Comparison of ENCODE assay signal across 18 cellular contexts in genomic region chr22:47626428-47627390, GRCh38.
DNase-seq lines count a peak whose midpoint lies in the region; ATAC-seq and TF ChIP-seq lines count a peak whose summit lies in the region.
"Had no signal": no experiment of that assay in that cellular context is flagged by ENCODE, and none has a peak within 500 bp of the region (broad histone marks: within the 10 kb centered on the region; RNA-seq: fewer than 3 reads in every experiment).

No MANE protein-coding gene starts in this region.

- intact Hi-C loops in activated CD8-positive, alpha-beta T cell treated with anti-CD3 and anti-CD28 coated beads for 36 hours (cut with micrococcal nuclease): no loop called here
- intact Hi-C loops in upper lobe of right lung (cut with DNase I): no loop called here

- H3K27me3 Mint-ChIP-seq in activated CD8-positive, alpha-beta T cell treated with anti-CD3 and anti-CD28 coated beads, Interleukin-2, amount 10 ng/mL, durations not matched to agents 7 days and 5 days (ENCODE audit: low read depth): no peaks in the 10 kb centered on the region
- peaks cover 4% of the 10 kb centered on the region for H3K27me3 Mint-ChIP-seq in activated CD8-positive, alpha-beta T cell treated with anti-CD3 and anti-CD28 coated beads for 36 hours

- no peaks in the 10 kb centered on the region for H3K36me3 Mint-ChIP-seq in activated CD8-positive, alpha-beta T cell treated with anti-CD3 and anti-CD28 coated beads, Interleukin-2, amount 10 ng/mL, durations not matched to agents 7 days and 5 days (ENCODE audit: low read depth)
- H3K36me3 Mint-ChIP-seq in activated CD8-positive, alpha-beta T cell treated with anti-CD3 and anti-CD28 coated beads for 36 hours (ENCODE audit: low read depth): no peaks in the 10 kb centered on the region
- H3K36me3 Mint-ChIP-seq: CD4-positive, alpha-beta memory T cell had no signal

- H3K27ac Mint-ChIP-seq in activated CD8-positive, alpha-beta T cell treated with anti-CD3 and anti-CD28 coated beads, Interleukin-2, amount 10 ng/mL, durations not matched to agents 7 days and 5 days: no peak overlapping the region
- no peak overlapping the region for H3K27ac Mint-ChIP-seq in activated CD8-positive, alpha-beta T cell treated with anti-CD3 and anti-CD28 coated beads for 36 hours
- H3K27ac Mint-ChIP-seq: CD4-positive, alpha-beta memory T cell had no signal

- POLR2A ChIA-PET in activated CD8-positive, alpha-beta T cell treated with anti-CD3 and anti-CD28 coated beads, Interleukin-2, amount 10 ng/mL, durations not matched to agents 7 days and 5 days (lab: Charles Lee): no interaction called here
- POLR2A ChIA-PET in activated CD8-positive, alpha-beta T cell treated with anti-CD3 and anti-CD28 coated beads for 36 hours (lab: Charles Lee): no interaction called here

- no peak for ATAC-seq in activated CD8-positive, alpha-beta T cell treated with anti-CD3 and anti-CD28 coated beads, Interleukin-2, amount 10 ng/mL, durations not matched to agents 7 days and 5 days
- no peak for ATAC-seq in activated CD8-positive, alpha-beta T cell treated with anti-CD3 and anti-CD28 coated beads for 36 hours
- no peak for ATAC-seq in upper lobe of right lung
- ATAC-seq in HG03520 (IDR thresholded peaks at IDR 0.05; ENCODE audit: unreplicated experiment): no peak
- ATAC-seq in HG02623 (IDR thresholded peaks at IDR 0.05; ENCODE audit: unreplicated experiment): no peak
- ATAC-seq: right cardiac atrium, Right ventricle myocardium inferior had no signal

- no peaks in the 10 kb centered on the region for H3K4me1 Mint-ChIP-seq in activated CD8-positive, alpha-beta T cell treated with anti-CD3 and anti-CD28 coated beads, Interleukin-2, amount 10 ng/mL, durations not matched to agents 7 days and 5 days (ENCODE audit: low read depth)
- no peaks in the 10 kb centered on the region for H3K4me1 Mint-ChIP-seq in activated CD8-positive, alpha-beta T cell treated with anti-CD3 and anti-CD28 coated beads for 36 hours (ENCODE audit: low read depth)
- H3K4me1 Mint-ChIP-seq: CD4-positive, alpha-beta memory T cell had no signal

- H3K36me3 ChIP-seq in upper lobe of right lung: no peaks in the 10 kb centered on the region
- H3K36me3 ChIP-seq: stomach had no signal

- TF ChIP-seq CTCF in activated CD8-positive, alpha-beta T cell treated with anti-CD3 and anti-CD28 coated beads for 36 hours (IDR thresholded peaks at IDR 0.05): no peak
- TF ChIP-seq CTCF in coronary artery (IDR thresholded peaks at IDR 0.05) (no peak), upper lobe of right lung (IDR thresholded peaks at IDR 0.05) (no peak)

- H3K4me3 ChIP-seq in coronary artery: no peak overlapping the region
- H3K4me3 ChIP-seq in upper lobe of right lung: no peak overlapping the region
- H3K4me3 ChIP-seq: stomach had no signal

- H3K27me3 ChIP-seq in upper lobe of right lung: peaks cover 10% of the 10 kb centered on the region

- no peaks in the 10 kb centered on the region for H3K9me3 ChIP-seq in upper lobe of right lung
- H3K9me3 ChIP-seq: stomach had no signal

- no peaks in the 10 kb centered on the region for H3K4me1 ChIP-seq in upper lobe of right lung

- H3K9me3 Mint-ChIP-seq in activated CD8-positive, alpha-beta T cell treated with anti-CD3 and anti-CD28 coated beads, Interleukin-2, amount 10 ng/mL, durations not matched to agents 7 days and 5 days (ENCODE audit: insufficient read depth): no peaks in the 10 kb centered on the region
- no peaks in the 10 kb centered on the region for H3K9me3 Mint-ChIP-seq in activated CD8-positive, alpha-beta T cell treated with anti-CD3 and anti-CD28 coated beads for 36 hours

- CTCF ChIA-PET in activated CD8-positive, alpha-beta T cell treated with anti-CD3 and anti-CD28 coated beads, Interleukin-2, amount 10 ng/mL, durations not matched to agents 7 days and 5 days (lab: Charles Lee): no interaction called here
- CTCF ChIA-PET in activated CD8-positive, alpha-beta T cell treated with anti-CD3 and anti-CD28 coated beads for 36 hours (lab: Charles Lee): no interaction called here

- DNase-seq in activated CD8-positive, alpha-beta T cell treated with anti-CD3 and anti-CD28 coated beads, Interleukin-2, amount 10 ng/mL, durations not matched to agents 7 days and 5 days: peak; percentile 4
- DNase-seq in activated CD8-positive, alpha-beta T cell treated with anti-CD3 and anti-CD28 coated beads for 36 hours: no peak
- peak; percentile 27 for DNase-seq in NAMALWA (ENCODE audit: low spot score)
- DNase-seq in coronary artery (ENCODE audit: low spot score): peak; percentile 56
- peak; percentile 31 for DNase-seq in upper lobe of right lung
- DNase-seq in activated CD4-positive, alpha-beta T cell treated with anti-CD3 and anti-CD28 coated beads for 48 hours: no peak
- DNase-seq: activated CD4-positive, CD25-positive, alpha-beta regulatory T cell; CD4-positive, alpha-beta memory T cell; cerebellar nuclear complex; foreskin fibroblast; IMR-90; NCI-H1092; stomach; T-helper 2 cell had no signal

- H3K27ac ChIP-seq in coronary artery (no peak overlapping the region), upper lobe of right lung (no peak overlapping the region)
- H3K27ac ChIP-seq: stomach had no signal

- no peak overlapping the region for H3K4me3 Mint-ChIP-seq in activated CD8-positive, alpha-beta T cell treated with anti-CD3 and anti-CD28 coated beads, Interleukin-2, amount 10 ng/mL, durations not matched to agents 7 days and 5 days
- no peak overlapping the region for H3K4me3 Mint-ChIP-seq in activated CD8-positive, alpha-beta T cell treated with anti-CD3 and anti-CD28 coated beads for 36 hours
- H3K4me3 Mint-ChIP-seq: CD4-positive, alpha-beta memory T cell had no signal

Comparison
In these comparisons a context has a peak if more than half of its experiments do, and no peak if none do; other contexts are left out.
1. DNase-seq: peak in activated CD8-positive, alpha-beta T cell treated with anti-CD3 and anti-CD28 coated beads, Interleukin-2, amount 10 ng/mL, durations not matched to agents 7 days and 5 days (single experiment), NAMALWA (single experiment), coronary artery (single experiment) and upper lobe of right lung (single experiment); none in activated CD8-positive, alpha-beta T cell treated with anti-CD3 and anti-CD28 coated beads for 36 hours (single experiment) and activated CD4-positive, alpha-beta T cell treated with anti-CD3 and anti-CD28 coated beads for 48 hours (single experiment).